ENCODE assay signal across 33 cellular contexts in the genomic region with DNA sequence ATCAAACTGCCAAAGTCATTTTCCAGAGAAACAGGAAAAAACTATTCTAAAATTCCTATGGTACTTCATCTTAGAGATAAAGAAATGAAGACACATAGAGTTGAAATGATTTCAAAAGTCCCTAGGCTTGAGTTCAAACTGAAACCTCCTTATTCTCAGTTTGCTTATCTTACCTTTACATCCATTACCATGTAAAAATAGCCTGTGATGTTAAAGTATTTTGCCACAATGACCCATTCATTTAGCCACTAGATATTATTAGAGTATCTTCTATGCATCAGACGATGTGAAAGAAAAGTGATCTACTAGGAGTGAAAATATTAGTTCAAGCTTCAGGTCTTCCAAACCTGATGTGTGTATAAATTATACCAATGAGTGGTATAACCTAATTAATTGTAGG.
"Had no signal": no experiment of that assay in that cellular context is flagged by ENCODE, and none has a peak within 500 bp of the region (broad histone marks: within the 10 kb centered on the region; RNA-seq: fewer than 3 reads in every experiment).

No MANE protein-coding gene starts in this region.

- H3K4me1 ChIP-seq: ascending aorta had no signal

- H3K27ac ChIP-seq: adrenal gland, ascending aorta, cardiac muscle cell, VCaP had no signal

- H3K27me3 ChIP-seq: adrenal gland, ascending aorta, cardiac muscle cell had no signal

- DNase-seq: activated B cell treated with CpG ODN at 0.5 μM for 24 hours; activated CD4-positive, alpha-beta memory T cell treated with anti-CD3 and anti-CD28 coated beads for 36 hours; activated CD4-positive, alpha-beta T cell treated with anti-CD3 and anti-CD28 coated beads for 4 hours; activated CD4-positive, alpha-beta T cell treated with anti-CD3 and anti-CD28 coated beads, Interleukin-2, amount 10 ng/mL, durations not matched to agents 24 days and 14 days; activated CD4-positive, alpha-beta T cell treated with anti-CD3 and anti-CD28 coated beads, Interleukin-2, amount 50 U/mL, for 1 hour; activated CD4-positive, alpha-beta T cell treated with anti-CD3 and anti-CD28 coated beads, Interleukin-2, amount 50 U/mL, for 4 hours; activated CD4-positive, CD25-positive, alpha-beta regulatory T cell treated with anti-CD3 and anti-CD28 coated beads, Interleukin-2, amount 50 U/mL, for 72 hours; activated CD8-positive, alpha-beta memory T cell treated with anti-CD3 and anti-CD28 coated beads, Interleukin-2, amount 50 U/mL, for 4 hours; activated CD8-positive, alpha-beta T cell treated with anti-CD3 and anti-CD28 coated beads for 36 hours; activated effector memory CD4-positive, alpha-beta T cell treated with anti-CD3 and anti-CD28 coated beads, Interleukin-2, amount 50 U/mL, for 16 hours; activated gamma-delta T cell treated with Interleukin-2 at 50 U/mL for 16 hours; activated naive CD4-positive, alpha-beta T cell; activated naive CD4-positive, alpha-beta T cell treated with anti-CD3 and anti-CD28 coated beads for 36 hours; activated naive CD4-positive, alpha-beta T cell treated with anti-CD3 and anti-CD28 coated beads, Interleukin-2, amount 50 U/mL, for 16 hours; activated naive CD8-positive, alpha-beta T cell treated with anti-CD3 and anti-CD28 coated beads for 36 hours; activated T-cell treated with anti-CD3 and anti-CD28 coated beads for 4 hours; activated T-cell treated with anti-CD3 and anti-CD28 coated beads, Interleukin-2, amount 50 U/mL, for 1 hour; activated T-cell treated with anti-CD3 and anti-CD28 coated beads, Interleukin-2, amount 50 U/mL, for 4 hours; activated T-cell treated with anti-CD3 and anti-CD28 coated beads, Interleukin-2, amount 50 U/mL, for 72 hours; adrenal gland; amniotic stem cell; caudate nucleus; cerebellar nuclear complex; T-helper 1 cell; T-helper 2 cell; T-helper 9 cell had no signal

- FAIRE-seq: bronchial epithelial cell, TTC549 had no signal

- H3K4me3 ChIP-seq: adrenal gland, ascending aorta, cardiac muscle cell had no signal

- H3K9me3 ChIP-seq: adrenal gland, ascending aorta had no signal

- ATAC-seq: activated CD8-positive, alpha-beta T cell treated with anti-CD3 and anti-CD28 coated beads for 36 hours; activated naive CD4-positive, alpha-beta T cell treated with anti-CD3 and anti-CD28 coated beads, Interleukin-2, amount 50 U/mL, for 72 hours; activated T-cell treated with anti-CD3 and anti-CD28 coated beads, Interleukin-2, amount 50 U/mL, for 4 hours; activated T-cell treated with anti-CD3 and anti-CD28 coated beads, Interleukin-2, amount 50 U/mL, for 72 hours; activated T-helper 17 cell treated with anti-CD3 and anti-CD28 coated beads, Interleukin-2, amount 50 U/mL, for 72 hours had no signal

- H3K36me3 ChIP-seq: adrenal gland, ascending aorta, cardiac muscle cell had no signal
